ENCODE assay signal across 28 cellular contexts in the genomic region with DNA sequence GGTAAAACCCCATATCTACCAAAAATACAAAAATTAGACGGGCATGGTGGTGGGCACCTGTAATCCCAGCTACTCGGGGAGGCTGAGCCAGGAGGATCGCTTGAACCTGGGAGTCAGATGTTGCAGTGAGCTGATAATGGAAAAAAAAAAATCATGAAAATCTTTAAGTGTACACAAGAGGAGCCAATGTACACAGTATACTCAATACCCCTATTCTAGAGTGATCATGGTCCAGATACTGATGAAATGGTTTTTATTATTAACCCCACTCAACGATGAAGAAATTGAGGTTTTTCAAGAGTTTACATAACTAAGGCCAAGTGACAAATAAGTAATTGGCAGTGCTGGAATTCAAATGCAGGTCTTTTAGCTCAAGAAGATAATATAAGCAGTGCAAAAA. TPM values are rescaled to one million over a fixed set of nuclear protein-coding genes. Genes with fewer than 3 reads are reported as not detected.
"Had no signal": no experiment of that assay in that cellular context is flagged by ENCODE, and none has a peak within 500 bp of the region (broad histone marks: within the 10 kb centered on the region; RNA-seq: fewer than 3 reads in every experiment).

No MANE protein-coding gene starts in this region.

- H3K27ac ChIP-seq: heart left ventricle, pancreas, prostate gland, sigmoid colon, spleen, tibial nerve, vagina had no signal

- H3K4me3 ChIP-seq: heart left ventricle, pancreas, prostate gland, sigmoid colon, spleen, tibial nerve, vagina had no signal

- H3K4me1 ChIP-seq: heart left ventricle, prostate gland, sigmoid colon, spleen, tibial nerve, vagina had no signal

- H3K27me3 ChIP-seq: pancreas, sigmoid colon, tibial nerve, vagina had no signal

- ATAC-seq: heart left ventricle; left colon; left ventricle myocardium superior; naive thymus-derived CD8-positive, alpha-beta T cell; pancreas; right cardiac atrium; stimulated activated memory B cell treated with anti-CD40 and anti-IgM and Interleukin-4, amounts not matched to agents 10 μg/mL and 1 μg/mL and 100 μg/mL, for 72 hours; stimulated activated naive CD8-positive, alpha-beta T cell treated with anti-CD3 and anti-CD28 coated beads, Interleukin-15, amount 100 ng/mL, for 72 hours had no signal

- H3K9me3 ChIP-seq: heart left ventricle, pancreas, prostate gland, sigmoid colon, spleen, tibial nerve, vagina had no signal

- H3K36me3 ChIP-seq: heart left ventricle, pancreas, prostate gland, sigmoid colon, spleen, tibial nerve, vagina had no signal

- DNase-seq: heart left ventricle; hypothalamus; immature natural killer cell; kidney; left colon; left ventricle myocardium superior; mammary epithelial cell; mesenchymal stem cell; naive thymus-derived CD8-positive, alpha-beta T cell; nucleus accumbens; pancreas; posterior cingulate gyrus; retina; right cardiac atrium; sigmoid colon; small intestine; spleen; stimulated activated CD4-positive, alpha-beta T cell treated with anti-CD3 and anti-CD28 coated beads, Interleukin-4, amount 100 ng/mL, for 24 hours; stimulated activated CD8-positive, alpha-beta memory T cell treated with anti-CD3 and anti-CD28 coated beads, Interleukin-4, amount 100 ng/mL, for 48 hours; stimulated activated naive CD4-positive, alpha-beta T cell treated with Interleukin-2 at 50 U/mL for 16 hours; stimulated activated naive CD8-positive, alpha-beta T cell treated with anti-CD3 and anti-CD28 coated beads, Interleukin-15, amount 100 ng/mL, for 72 hours; substantia nigra had no signal

RNA-seq across cellular contexts. Expression of a gene that starts 11.5 kb away (rescaled TPM):
- total RNA-seq: heart left ventricle; left ventricle myocardium superior; naive thymus-derived CD8-positive, alpha-beta T cell; neural crest cell; osteoblast; right cardiac atrium; sigmoid colon; spleen; tibial nerve had no signal
- polyA plus RNA-seq: immature natural killer cell, right cardiac atrium had no signal

RNA-seq across cellular contexts. Expression of a gene that starts 35.3 kb away (rescaled TPM):
- total RNA-seq: neural crest cell had no signal
